In genomic region chr19:16581145-16581970, GRCh38 we compare ENCODE assay signal across 11 cellular contexts. TPM values are rescaled to one million over a fixed set of nuclear protein-coding genes. Genes with fewer than 3 reads are reported as not detected.
DNase-seq lines count a peak whose midpoint lies in the region; ATAC-seq and TF ChIP-seq lines count a peak whose summit lies in the region.
"Had no signal": no experiment of that assay in that cellular context is flagged by ENCODE, and none has a peak within 500 bp of the region (broad histone marks: within the 10 kb centered on the region; RNA-seq: fewer than 3 reads in every experiment).

No MANE protein-coding gene starts in this region.

- intact Hi-C loops in esophagus muscularis mucosa (cut with DNase I) (no loop called here), gastrocnemius medialis (cut with DNase I; ENCODE audit: low total_unique reads) (loop anchor here (5.0 kb wide), 2 partner anchors 124 to 139 kb away; no protein-coding TSS in a partner anchor)

- no peaks in the 10 kb centered on the region for H3K27me3 Mint-ChIP-seq in T-helper 17 cell

- no peak for TF ChIP-seq EP300 in esophagus muscularis mucosa (IDR thresholded peaks at IDR 0.05)

- peak overlapping the region in 3 of 4 donors; percentile 39 to 42 (median 40) for H3K27ac ChIP-seq in esophagus muscularis mucosa (replicated peaks in 1 of 4)
- peak overlapping the region; percentile 94 to 97 (median 95) for H3K27ac ChIP-seq in gastrocnemius medialis
- H3K27ac ChIP-seq: colonic mucosa, SK-N-MC had no signal

- DNase-seq in GM12864 (ENCODE audit: low read depth) (no peak), T-helper 17 cell (no peak), esophagus muscularis mucosa (ENCODE audit: extremely low spot score) (no peak), gastrocnemius medialis (peak; percentile 83 to 95), HPDE6-E6E7 (ENCODE audit: extremely low spot score) (no peak), dedifferentiated amniotic fluid mesenchymal stem cell (ENCODE audit: extremely low spot score) (no peak)
- DNase-seq: colonic mucosa, NCI-H446, occipital lobe had no signal

- H3K36me3 Mint-ChIP-seq in T-helper 17 cell (ENCODE audit: low read depth), result peaks cover 2% of the 10 kb centered on the region

- H3K4me3 ChIP-seq in GM12864 (ENCODE audit: low read depth, low read length) (no peak overlapping the region), esophagus muscularis mucosa (no peak overlapping the region), gastrocnemius medialis (peak overlapping the region in 1 of 4 donors; percentile 2)
- H3K4me3 ChIP-seq: colonic mucosa, SK-N-MC had no signal

- no peak overlapping the region for H3K4me3 Mint-ChIP-seq in T-helper 17 cell

- no peaks in the 10 kb centered on the region for H3K9me3 ChIP-seq in T-helper 17 cell (ENCODE audit: control insufficient read depth, low read length, poor library complexity, severe bottlenecking)
- no peaks in the 10 kb centered on the region for H3K9me3 ChIP-seq in esophagus muscularis mucosa
- no peaks in the 10 kb centered on the region for H3K9me3 ChIP-seq in gastrocnemius medialis
- H3K9me3 ChIP-seq: colonic mucosa had no signal

- in situ Hi-C loops in gastrocnemius medialis (cut with MboI; ENCODE audit: low sequenced_read_pairs in 4 of 4), result no loop called here

- H3K4me1 Mint-ChIP-seq in T-helper 17 cell, result peaks cover 43% of the 10 kb centered on the region

- H3K4me1 ChIP-seq in esophagus muscularis mucosa, result peaks cover 56 to 88% (median 68%) of the 10 kb centered on the region in 4 donors
- H3K4me1 ChIP-seq in gastrocnemius medialis, result peaks cover 71 to 79% of the 10 kb centered on the region in 2 donors

- peak; percentile 6 for TF ChIP-seq CTCF in GM12864 (IDR thresholded peaks at IDR 0.05; ENCODE audit: low read depth, low read length, missing control alignments)
- TF ChIP-seq CTCF in esophagus muscularis mucosa (IDR thresholded peaks at IDR 0.05), result no peak
- TF ChIP-seq CTCF in gastrocnemius medialis (IDR thresholded peaks at IDR 0.05 in 4 of 5, conservative IDR thresholded peaks at IDR 0.05 in 1 of 5), result peak in 1 of 5 experiments; percentile 24

- ATAC-seq in T-helper 17 cell, result no peak
- ATAC-seq in gastrocnemius medialis, result peak; percentile 71 to 74
- no peak for ATAC-seq in HG02610 (IDR thresholded peaks at IDR 0.05; ENCODE audit: unreplicated experiment)

- 87% methylated on average over 7 of the region's 12 CpGs for WGBS in esophagus muscularis mucosa

- H3K27me3 ChIP-seq in esophagus muscularis mucosa, result no peaks in the 10 kb centered on the region
- H3K27me3 ChIP-seq in gastrocnemius medialis, result no peaks in the 10 kb centered on the region
- H3K27me3 ChIP-seq: colonic mucosa had no signal

- TF ChIP-seq POLR2A in esophagus muscularis mucosa (IDR thresholded peaks at IDR 0.05; ENCODE audit: low read depth), result no peak
- peak; percentile 56 to 68 for TF ChIP-seq POLR2A in gastrocnemius medialis (IDR thresholded peaks at IDR 0.05)

- H3K27ac Mint-ChIP-seq in T-helper 17 cell, result peak overlapping the region; percentile 62

- H3K36me3 ChIP-seq in esophagus muscularis mucosa (peaks cover 17 to 38% (median 29%) of the 10 kb centered on the region in 4 donors), gastrocnemius medialis (peaks cover 0 to 8% of the 10 kb centered on the region in 2 donors)

RNA-seq across cellular contexts. Expression of gene SLC35E1, which starts 9.1 kb away (rescaled TPM):
- total RNA-seq in T-helper 17 cell (10 to 100 TPM; 68.1 to 75.9 TPM), esophagus muscularis mucosa (10 to 100 TPM; 22.8 to 39.7 (median 34.0) TPM), gastrocnemius medialis (10 to 100 TPM; 24.1 to 60.3 (median 40.1) TPM)

RNA-seq across cellular contexts. Expression of gene CHERP, which starts 39.1 kb away (rescaled TPM):
- 10 to 100 TPM; 50.1 to 63.7 TPM for total RNA-seq in T-helper 17 cell
- 10 to 100 TPM in 3 of 4 donors, 1 to 10 TPM in 1; 9.1 to 18.0 (median 12.9) TPM for total RNA-seq in esophagus muscularis mucosa
- 10 to 100 TPM in 2 of 4 donors, 1 to 10 TPM in 2; 7.4 to 12.1 (median 9.8) TPM for total RNA-seq in gastrocnemius medialis

RNA-seq across cellular contexts. Expression of gene MED26, which starts 46.6 kb away (rescaled TPM):
- 10 to 100 TPM; 36.4 to 41.8 TPM for total RNA-seq in T-helper 17 cell
- 10 to 100 TPM in 2 of 4 donors, 1 to 10 TPM in 2; 4.2 to 11.7 (median 8.8) TPM for total RNA-seq in esophagus muscularis mucosa
- total RNA-seq in gastrocnemius medialis, result 10 to 100 TPM in 2 of 4 donors, 1 to 10 TPM in 2; 5.7 to 15.7 (median 9.4) TPM

Comparison
In these comparisons a context has a peak if more than half of its experiments do, and no peak if none do; other contexts are left out.
1. DNase-seq: peak in gastrocnemius medialis (2 of 2); none in GM12864 (single experiment), T-helper 17 cell (0 of 3), esophagus muscularis mucosa (single experiment), HPDE6-E6E7 (single experiment) and dedifferentiated amniotic fluid mesenchymal stem cell (single experiment).
2. ATAC-seq: peak in gastrocnemius medialis (2 of 2); none in T-helper 17 cell (single experiment) and HG02610 (single experiment).